12 cellular contexts compared by ENCODE assay signal in the genomic region with DNA sequence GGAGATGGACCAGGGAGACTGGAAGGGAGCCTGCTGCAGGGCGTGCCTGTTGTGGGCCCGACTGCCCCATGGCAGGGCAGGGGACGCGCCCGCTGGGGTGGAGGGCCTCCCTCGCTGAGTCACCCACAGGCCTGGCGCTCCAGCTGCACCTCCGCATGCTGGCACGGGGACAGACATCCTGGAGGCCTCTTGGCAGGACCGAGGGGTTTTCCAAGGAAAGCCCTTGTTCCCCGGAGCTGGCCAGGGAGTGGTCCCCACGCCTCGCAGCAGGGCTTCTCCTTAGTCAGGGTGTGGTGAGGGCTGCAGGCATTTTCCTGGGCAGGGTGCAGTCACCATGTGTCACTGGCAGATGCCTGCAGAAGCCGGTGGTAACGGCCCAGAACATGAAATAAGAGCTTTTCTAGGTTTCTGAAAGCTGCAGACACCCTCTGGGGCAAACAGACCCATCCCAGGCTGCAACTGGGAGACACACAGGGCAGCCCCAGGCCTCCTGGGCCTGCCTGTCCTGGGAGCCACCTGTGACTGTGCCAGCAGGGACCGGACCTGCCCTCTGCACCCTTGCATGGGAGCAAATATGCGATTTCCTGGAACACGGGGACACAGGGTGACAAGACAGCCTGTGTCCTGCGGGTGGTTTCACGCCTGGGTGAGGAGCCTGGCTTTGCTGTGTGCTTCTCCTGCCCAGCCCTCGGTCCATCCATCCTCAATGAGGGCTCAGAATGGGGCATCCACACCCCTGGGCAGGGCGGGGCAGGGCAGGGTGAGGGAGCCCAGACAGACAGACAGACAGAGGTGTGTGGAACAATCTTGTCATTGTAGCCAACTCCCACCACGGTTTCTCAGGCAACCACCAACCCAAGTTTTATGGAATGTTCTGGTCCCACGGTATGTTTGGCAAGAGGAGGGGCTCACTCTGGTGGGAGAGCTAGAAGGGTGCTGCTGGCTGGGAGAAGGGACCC. TPM values are rescaled to one million over a fixed set of nuclear protein-coding genes. Genes with fewer than 3 reads are reported as not detected.
A peak's percentile ranks its signal among the peaks of the same experiment; 100 is the strongest.
DNase-seq lines count a peak whose midpoint lies in the region; ATAC-seq and TF ChIP-seq lines count a peak whose summit lies in the region.
"Had no signal": no experiment of that assay in that cellular context is flagged by ENCODE, and none has a peak within 500 bp of the region (broad histone marks: within the 10 kb centered on the region; RNA-seq: fewer than 3 reads in every experiment).

No MANE protein-coding gene starts in this region.

- no peaks in the 10 kb centered on the region for H3K27me3 ChIP-seq in breast epithelium
- H3K27me3 ChIP-seq in lung (ENCODE audit: control insufficient read depth, insufficient read depth), result no peaks in the 10 kb centered on the region
- H3K27me3 ChIP-seq: heart right ventricle had no signal

- TF ChIP-seq CTCF in AG10803 (conservative IDR thresholded peaks at IDR 0.05; ENCODE audit: low read length) (no peak), breast epithelium (IDR thresholded peaks at IDR 0.05) (no peak), lung (IDR thresholded peaks at IDR 0.05; ENCODE audit: control extremely low read depth, extremely low read depth) (no peak)

- no peak for TF ChIP-seq POLR2A in breast epithelium (IDR thresholded peaks at IDR 0.05)

- H3K4me3 ChIP-seq in AG10803 (ENCODE audit: low read length) (no peak overlapping the region), breast epithelium (no peak overlapping the region), lung (no peak overlapping the region)
- H3K4me3 ChIP-seq: heart right ventricle had no signal

- peak; percentile 27 for DNase-seq in AG10803 (ENCODE audit: low read depth)
- DNase-seq in HT1080 (ENCODE audit: low read depth), result peak; percentile 96
- peak; percentile 81 to 86 for DNase-seq in breast epithelium (ENCODE audit: low spot score in 2 of 2)
- DNase-seq in lung (ENCODE audit: low spot score), result no peak
- DNase-seq in activated naive CD8-positive, alpha-beta T cell treated with anti-CD3 and anti-CD28 coated beads, Interleukin-2, amount 50 U/mL, for 24 hours, result no peak
- DNase-seq in retina, result no peak
- DNase-seq in NCI-H1417 treated with DMSO at 0.1 percent for 48 hours (lab: John Stamatoyannopoulos, UW), result no peak
- DNase-seq: activated T-cell treated with anti-CD3 and anti-CD28 coated beads, Interleukin-2, amount 50 U/mL, for 1 hour; heart right ventricle had no signal

- H3K36me3 Mint-ChIP-seq in activated naive CD8-positive, alpha-beta T cell treated with anti-CD3 and anti-CD28 coated beads, Interleukin-2, amount 50 U/mL, for 24 hours (ENCODE audit: low read depth), result no peaks in the 10 kb centered on the region

- H3K36me3 ChIP-seq in breast epithelium (no peaks in the 10 kb centered on the region), lung (ENCODE audit: control insufficient read depth in 2 of 2, insufficient read depth in 2 of 2, low read length in 2 of 2) (no peaks in the 10 kb centered on the region)

- intact Hi-C loops in breast epithelium (cut with DNase I; ENCODE audit: low total_unique reads), result no loop called here

- no peaks in the 10 kb centered on the region for H3K9me3 Mint-ChIP-seq in activated naive CD8-positive, alpha-beta T cell treated with anti-CD3 and anti-CD28 coated beads, Interleukin-2, amount 50 U/mL, for 24 hours
- H3K9me3 Mint-ChIP-seq: central memory CD8-positive, alpha-beta T cell; stimulated activated naive CD8-positive, alpha-beta T cell treated with anti-CD3 and anti-CD28 coated beads, Interleukin-15, Interleukin-2, amounts not matched to agents 100 ng/mL and 50 ng/mL, for 24 hours had no signal

- H3K4me1 Mint-ChIP-seq in activated naive CD8-positive, alpha-beta T cell treated with anti-CD3 and anti-CD28 coated beads, Interleukin-2, amount 50 U/mL, for 24 hours, result no peaks in the 10 kb centered on the region
- H3K4me1 Mint-ChIP-seq: central memory CD8-positive, alpha-beta T cell had no signal

- no peak overlapping the region for H3K27ac Mint-ChIP-seq in activated naive CD8-positive, alpha-beta T cell treated with anti-CD3 and anti-CD28 coated beads, Interleukin-2, amount 50 U/mL, for 24 hours

- peak overlapping the region; percentile 76 to 80 for H3K27ac ChIP-seq in breast epithelium
- H3K27ac ChIP-seq in lung (ENCODE audit: low read depth in 1 of 2, low read length in 1 of 2), result no peak overlapping the region
- H3K27ac ChIP-seq: heart right ventricle had no signal

- no peak overlapping the region for H3K4me3 Mint-ChIP-seq in activated naive CD8-positive, alpha-beta T cell treated with anti-CD3 and anti-CD28 coated beads, Interleukin-2, amount 50 U/mL, for 24 hours
- H3K4me3 Mint-ChIP-seq: central memory CD8-positive, alpha-beta T cell; stimulated activated naive CD8-positive, alpha-beta T cell treated with anti-CD3 and anti-CD28 coated beads, Interleukin-15, Interleukin-2, amounts not matched to agents 100 ng/mL and 50 ng/mL, for 24 hours had no signal

- peak; percentile 53 for ATAC-seq in lung (ENCODE audit: insufficient read depth, low FRiP score)
- no peak for ATAC-seq in GM18517 (IDR thresholded peaks at IDR 0.05; ENCODE audit: unreplicated experiment)
- no peak for ATAC-seq in activated naive CD8-positive, alpha-beta T cell treated with anti-CD3 and anti-CD28 coated beads, Interleukin-2, amount 50 U/mL, for 24 hours

- peaks cover 6 to 7% of the 10 kb centered on the region in 2 donors for H3K4me1 ChIP-seq in breast epithelium
- no peaks in the 10 kb centered on the region for H3K4me1 ChIP-seq in lung (ENCODE audit: control insufficient read depth in 2 of 2, insufficient read depth in 2 of 2, low read length in 2 of 2)
- H3K4me1 ChIP-seq: heart right ventricle had no signal

- H3K27me3 Mint-ChIP-seq in activated naive CD8-positive, alpha-beta T cell treated with anti-CD3 and anti-CD28 coated beads, Interleukin-2, amount 50 U/mL, for 24 hours, result no peaks in the 10 kb centered on the region
- H3K27me3 Mint-ChIP-seq: stimulated activated naive CD8-positive, alpha-beta T cell treated with anti-CD3 and anti-CD28 coated beads, Interleukin-15, Interleukin-2, amounts not matched to agents 100 ng/mL and 50 ng/mL, for 24 hours had no signal

- H3K9me3 ChIP-seq in breast epithelium, result no peaks in the 10 kb centered on the region
- peaks cover 0 to 5% of the 10 kb centered on the region in 2 donors for H3K9me3 ChIP-seq in lung (ENCODE audit: control insufficient read depth in 2 of 2, insufficient read depth in 1 of 2, low read length in 1 of 2)
- H3K9me3 ChIP-seq: heart right ventricle had no signal

- 64 to 81% methylated on average over 24 of the region's 24 CpGs for WGBS in lung, 2 donors

RNA-seq across cellular contexts. Expression of gene FADD, which starts 43.2 kb away (rescaled TPM):
- total RNA-seq in HT1080 (2014; rRNA removed; shearing (Covaris generic)), result 67.1 and 81.0 TPM in 2 replicates
- polyA plus RNA-seq in HT1080 (2015; cell fraction: cytosol; rRNA removed), result 31.7 and 34.3 TPM in 2 replicates
- polyA plus RNA-seq in HT1080 (2015; cell fraction: nucleus; rRNA removed), result 18.3 and 20.7 TPM in 2 replicates
- total RNA-seq in breast epithelium (10 to 100 TPM; 17.6 to 33.1 (median 30.2) TPM), lung (10 to 100 TPM; 24.7 to 27.6 TPM)
- polyA plus RNA-seq in lung, result 10 to 100 TPM; 13.9 to 30.9 TPM

Comparison
In these comparisons a context has a peak if more than half of its experiments do, and no peak if none do; other contexts are left out.
1. DNase-seq: peak in AG10803 (single experiment), HT1080 (single experiment) and breast epithelium (2 of 2); none in lung (single experiment), activated naive CD8-positive, alpha-beta T cell treated with anti-CD3 and anti-CD28 coated beads, Interleukin-2, amount 50 U/mL, for 24 hours (single experiment), retina (single experiment) and NCI-H1417 treated with DMSO at 0.1 percent for 48 hours (single experiment).
2. H3K27ac ChIP-seq: peak in breast epithelium (2 of 2); none in lung (0 of 2).